ENCODE assay signal across 16 cellular contexts in the genomic region with DNA sequence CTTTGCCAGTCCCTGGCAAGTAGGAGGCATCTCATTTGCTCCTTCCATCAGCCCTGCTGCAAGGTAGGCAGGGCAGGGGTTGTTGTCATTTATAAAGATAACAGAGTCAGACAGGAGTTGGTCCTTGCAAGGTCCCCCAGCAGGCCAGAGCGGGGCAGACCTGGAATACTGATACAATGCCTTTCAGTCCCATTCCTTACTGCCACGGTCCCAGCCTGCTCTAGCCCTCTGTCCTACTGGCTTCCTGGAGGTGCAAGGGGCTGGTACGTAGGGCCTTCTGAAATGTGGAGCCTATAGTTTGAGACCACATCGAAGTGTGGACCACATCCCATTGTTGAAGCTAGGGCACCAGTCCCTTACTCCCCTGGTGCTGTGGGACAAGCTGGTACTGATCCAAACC. TPM values are rescaled to one million over a fixed set of nuclear protein-coding genes. Genes with fewer than 3 reads are reported as not detected.
"Had no signal": no experiment of that assay in that cellular context is flagged by ENCODE, and none has a peak within 500 bp of the region (broad histone marks: within the 10 kb centered on the region; RNA-seq: fewer than 3 reads in every experiment).

No MANE protein-coding gene starts in this region.

- H3K27ac Mint-ChIP-seq: naive thymus-derived CD4-positive, alpha-beta T cell; nephron progenitor cell had no signal

- ATAC-seq: naive thymus-derived CD4-positive, alpha-beta T cell had no signal

- H3K4me2 ChIP-seq: hepatocyte had no signal

- H3K36me3 ChIP-seq: neutrophil, tibial artery, upper lobe of left lung, vagina had no signal

- H3K27ac ChIP-seq: hepatocyte, neutrophil, tibial artery, upper lobe of left lung, vagina had no signal

- DNase-seq: dermis blood vessel endothelial cell; foreskin melanocyte; kidney glomerular epithelial cell; naive thymus-derived CD4-positive, alpha-beta T cell; nephron progenitor cell; small intestine; stimulated activated CD4-positive, alpha-beta T cell treated with anti-CD3 and anti-CD28 coated beads, Interleukin-2, amount 100 ng/mL, for 48 hours; stimulated activated naive CD4-positive, alpha-beta T cell treated with Interleukin-2 at 50 U/mL for 16 hours; upper lobe of left lung had no signal

- H3K4me1 ChIP-seq: tibial artery, upper lobe of left lung had no signal

- H3K4me3 ChIP-seq: hepatocyte, tibial artery, upper lobe of left lung, vagina had no signal

- H3K79me2 ChIP-seq: hepatocyte had no signal

- H3K36me3 Mint-ChIP-seq: naive thymus-derived CD4-positive, alpha-beta T cell had no signal

- H3K9me3 ChIP-seq: neutrophil, vagina had no signal

- H2AFZ ChIP-seq: hepatocyte had no signal

- H3K4me1 Mint-ChIP-seq: naive thymus-derived CD4-positive, alpha-beta T cell; nephron progenitor cell had no signal

- H3K27me3 ChIP-seq: hepatocyte, tibial artery, upper lobe of left lung, vagina had no signal

- H3K4me3 Mint-ChIP-seq: naive thymus-derived CD4-positive, alpha-beta T cell; nephron progenitor cell had no signal

RNA-seq across cellular contexts. Expression of a gene that starts 42.8 kb away (rescaled TPM):
- total RNA-seq: liver, lung microvascular endothelial cell, mononuclear cell had no signal
- polyA plus RNA-seq: naive thymus-derived CD4-positive, alpha-beta T cell had no signal
